ENCODE assay signal across 1 cellular context in genomic region chr9:98168952-98169488, GRCh38.
TF ChIP-seq lines count a peak whose summit lies in the region.

No MANE protein-coding gene starts in this region.

TF ChIP-seq in GM12878, 131 proteins besides CTCF, POLR2A, EP300 and RAD21 (continued from another document):
- TF ChIP-seq RELB (IDR thresholded peaks at IDR 0.05; ENCODE audit: low read depth) (no peak), MTA2 (IDR thresholded peaks at IDR 0.05; ENCODE audit: low read depth) (0 out of 2 replicates have a peak, but pooled peaks have one; percentile 17), SPI1 (IDR thresholded peaks at IDR 0.05; ENCODE audit: borderline replicate concordance, insufficient read depth, low read depth, low read length) (no peak), ZNF207 (IDR thresholded peaks at IDR 0.05; ENCODE audit: borderline replicate concordance) (no peak), ELK1 (IDR thresholded peaks at IDR 0.05; ENCODE audit: low read depth, low read length) (no peak), YBX1 (IDR thresholded peaks at IDR 0.05) (no peak), RCOR1 (conservative IDR thresholded peaks at IDR 0.05; ENCODE audit: low read depth, low read length) (peak; percentile 79; the same call in 1 of the 2 replicates), MEF2A (IDR thresholded peaks at IDR 0.05; ENCODE audit: insufficient read depth, low read depth, low read length) (no peak), EZH2 (IDR thresholded peaks at IDR 0.05; ENCODE audit: borderline replicate concordance, control insufficient read depth, low read depth, low read length) (no peak), MYB (IDR thresholded peaks at IDR 0.05; ENCODE audit: borderline replicate concordance, low read depth, low read length) (no peak)
